ENCODE assay signal across 26 cellular contexts in genomic region chr1:98496246-98496995, GRCh38.
DNase-seq lines count a peak whose midpoint lies in the region; ATAC-seq, FAIRE-seq and TF ChIP-seq lines count a peak whose summit lies in the region.
"Had no signal": no experiment of that assay in that cellular context is flagged by ENCODE, and none has a peak within 500 bp of the region (broad histone marks: within the 10 kb centered on the region; RNA-seq: fewer than 3 reads in every experiment).

No MANE protein-coding gene starts in this region.

- no peaks in the 10 kb centered on the region for H3K27me3 ChIP-seq in bronchial epithelial cell (ENCODE audit: control insufficient read depth, insufficient read depth, low read length)
- H3K27me3 ChIP-seq: colonic mucosa, esophagus muscularis mucosa, uterus had no signal

- H3K27me3 Mint-ChIP-seq in mesothelial cell of epicardium (ENCODE audit: low read depth): no peaks in the 10 kb centered on the region

- DNase-seq in ELF-1 (ENCODE audit: low read depth, low spot score): peak; percentile 4
- DNase-seq in HTR-8/SVneo (ENCODE audit: insufficient read length, low spot score): peak; percentile 1
- peak; percentile 72 for DNase-seq in bronchial epithelial cell (ENCODE audit: low read depth)
- no peak for DNase-seq in mesothelial cell of epicardium (ENCODE audit: low spot score in 2 of 2, unreplicated experiment in 2 of 2)
- DNase-seq in HuH-7 (ENCODE audit: low spot score): no peak
- DNase-seq in glomerular visceral epithelial cell (ENCODE audit: extremely low spot score): no peak
- DNase-seq: activated naive CD4-positive, alpha-beta T cell; activated T-cell treated with anti-CD3 and anti-CD28 coated beads, Interleukin-2, amount 50 U/mL, for 24 hours; amniotic stem cell; colonic mucosa; effector memory CD8-positive, alpha-beta T cell; head of caudate nucleus; KBM-7; kidney glomerular epithelial cell; NCI-H1436 treated with DMSO at 0.1 percent for 48 hours; NCI-H526 treated with DMSO at 0.1 percent for 48 hours; stimulated activated CD4-positive, alpha-beta T cell treated with anti-CD3 and anti-CD28 coated beads, Interleukin-4, amount 100 ng/mL, for 4 hours; stimulated activated naive CD4-positive, alpha-beta T cell; T-helper 2 cell; uterus had no signal

- H3K4me3 Mint-ChIP-seq in mesothelial cell of epicardium: no peak overlapping the region
- H3K4me3 Mint-ChIP-seq: activated T-cell treated with anti-CD3 and anti-CD28 coated beads, Interleukin-2, amount 50 U/mL, for 24 hours; effector memory CD8-positive, alpha-beta T cell had no signal

- no peaks in the 10 kb centered on the region for H3K36me3 ChIP-seq in bronchial epithelial cell (ENCODE audit: control insufficient read depth, insufficient read depth, low read length)
- H3K36me3 ChIP-seq: colonic mucosa, esophagus muscularis mucosa, uterus had no signal

- H3K4me1 Mint-ChIP-seq in mesothelial cell of epicardium: peaks cover 15% of the 10 kb centered on the region

- H3K36me3 Mint-ChIP-seq in mesothelial cell of epicardium: no peaks in the 10 kb centered on the region

- no peak for ATAC-seq in HG03135 (IDR thresholded peaks at IDR 0.05; ENCODE audit: unreplicated experiment)
- ATAC-seq: effector memory CD8-positive, alpha-beta T cell; sciatic nerve had no signal

- TF ChIP-seq CTCF in bronchial epithelial cell (IDR thresholded peaks at IDR 0.05; ENCODE audit: insufficient read depth, low read length, severe bottlenecking): no peak
- no peak for TF ChIP-seq CTCF in mesothelial cell of epicardium (IDR thresholded peaks at IDR 0.05; ENCODE audit: unreplicated experiment)

- H3K9me3 Mint-ChIP-seq in mesothelial cell of epicardium: peaks cover 4% of the 10 kb centered on the region

- H3K4me3 ChIP-seq in bronchial epithelial cell (ENCODE audit: low read depth, low read length): no peak overlapping the region
- H3K4me3 ChIP-seq: colonic mucosa, esophagus muscularis mucosa, lung, SK-N-MC, uterus had no signal

- FAIRE-seq in HTR-8/SVneo (lab: Jason Lieb, UNC) (no peak), bronchial epithelial cell (lab: Jason Lieb, UNC) (no peak)
- FAIRE-seq: GM18507 had no signal

- H3K27ac Mint-ChIP-seq in mesothelial cell of epicardium: peak overlapping the region; percentile 62
- H3K27ac Mint-ChIP-seq: activated T-cell treated with anti-CD3 and anti-CD28 coated beads, Interleukin-2, amount 50 U/mL, for 24 hours; effector memory CD8-positive, alpha-beta T cell had no signal

Comparison
In these comparisons a context has a peak if more than half of its experiments do, and no peak if none do; other contexts are left out.
1. DNase-seq: peak in ELF-1 (single experiment), HTR-8/SVneo (single experiment) and bronchial epithelial cell (single experiment); none in mesothelial cell of epicardium (0 of 2), HuH-7 (single experiment) and glomerular visceral epithelial cell (single experiment).